15 cellular contexts compared by ENCODE assay signal in the genomic region with DNA sequence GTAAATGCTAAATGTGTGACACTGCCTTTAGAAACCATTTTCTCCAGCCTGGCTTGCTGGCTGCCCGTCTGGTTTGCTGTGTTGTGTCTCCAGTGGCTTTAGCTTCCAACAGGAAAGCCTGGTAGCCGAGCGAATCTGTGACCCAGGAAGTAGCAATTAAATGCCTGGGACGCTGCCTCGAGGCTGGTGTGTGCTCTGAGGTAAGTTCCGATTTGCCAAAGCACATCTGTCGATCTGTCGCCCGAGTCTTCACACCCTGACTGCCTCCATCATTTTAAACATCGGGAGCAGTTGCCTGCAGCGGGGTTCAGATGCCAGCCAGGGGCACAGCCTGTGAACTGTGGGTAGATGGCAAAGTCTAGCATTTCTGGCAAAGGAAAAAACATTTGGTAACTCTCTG. TPM values are rescaled to one million over a fixed set of nuclear protein-coding genes. Genes with fewer than 3 reads are reported as not detected.
DNase-seq lines count a peak whose midpoint lies in the region; ATAC-seq, FAIRE-seq and TF ChIP-seq lines count a peak whose summit lies in the region.
"Had no signal": no experiment of that assay in that cellular context is flagged by ENCODE, and none has a peak within 500 bp of the region (broad histone marks: within the 10 kb centered on the region; RNA-seq: fewer than 3 reads in every experiment).

No MANE protein-coding gene starts in this region.

- H2BK120ac ChIP-seq in IMR-90 (ENCODE audit: low read depth, low read length) (no peak overlapping the region), neuronal stem cell (ENCODE audit: low read depth, low read length) (no peak overlapping the region)

- H2AK5ac ChIP-seq in IMR-90 (ENCODE audit: low read depth, low read length) (no peak overlapping the region), neuronal stem cell (ENCODE audit: low read depth, low read length) (no peak overlapping the region)

- dilution Hi-C loops in IMR-90 (cut with HindIII; ENCODE audit: low sequenced_read_pairs, unreplicated experiment) = no loop called here

- H3K36me3 Mint-ChIP-seq in T-helper 2 cell treated with Interferon-gamma antibody and Interleukin-4, amounts not matched to agents 5 μg/mL and 100 μg/mL, for 36 hours (ENCODE audit: low read depth) = no peaks in the 10 kb centered on the region
- H3K36me3 Mint-ChIP-seq in astrocyte (ENCODE audit: low read depth, unreplicated experiment) = peaks cover 4% of the 10 kb centered on the region

- no peak overlapping the region for H3K56ac ChIP-seq in IMR-90 (ENCODE audit: extremely low read depth, insufficient read depth, low read length)

- H3K9ac ChIP-seq in IMR-90 (ENCODE audit: low read depth, low read length) (no peak overlapping the region), astrocyte (ENCODE audit: low read length) (peak overlapping the region; percentile 100), neuronal stem cell (ENCODE audit: low read depth, low read length, poor library complexity) (no peak overlapping the region)

- H3K79me1 ChIP-seq in IMR-90 (ENCODE audit: low read depth in 1 of 2, low read length in 2 of 2) = peaks cover 16 to 66% of the 10 kb centered on the region in 2 experiments; a peak in 3 of 4 replicates
- peaks cover 21% of the 10 kb centered on the region for H3K79me1 ChIP-seq in neuronal stem cell (ENCODE audit: low read depth, low read length)

- H3K4me2 ChIP-seq in IMR-90 (ENCODE audit: low read depth, low read length) (no peak overlapping the region), astrocyte (ENCODE audit: low read length) (peak overlapping the region; percentile 95), neuronal stem cell (ENCODE audit: insufficient read depth, low read length, poor library complexity, severe bottlenecking) (no peak overlapping the region)

- H3K4me3 ChIP-seq in IMR-90 (ENCODE audit: insufficient read depth, low read depth, low read length) (no peak overlapping the region), astrocyte (ENCODE audit: insufficient read depth, low read depth, low read length) (peak overlapping the region; percentile 77), neuronal stem cell (ENCODE audit: low read length in 2 of 2) (peak overlapping the region; percentile 27 to 100)

- CTCF ChIA-PET in IMR-90 (lab: Yijun Ruan, JAX) = no interaction called here

- H3K27me3 ChIP-seq in IMR-90 (ENCODE audit: control insufficient read depth, insufficient read depth, low read length) = no peaks in the 10 kb centered on the region
- no peaks in the 10 kb centered on the region for H3K27me3 ChIP-seq in astrocyte (ENCODE audit: insufficient read depth, low read length)
- no peaks in the 10 kb centered on the region for H3K27me3 ChIP-seq in neuronal stem cell (ENCODE audit: control insufficient read depth in 3 of 3, insufficient read depth in 3 of 3, low read depth in 1 of 3, low read length in 3 of 3)

- H3K4me1 ChIP-seq in IMR-90 (ENCODE audit: control insufficient read depth, insufficient read depth, low read length) = peaks cover 9% of the 10 kb centered on the region
- peaks cover 29% of the 10 kb centered on the region for H3K4me1 ChIP-seq in astrocyte (ENCODE audit: insufficient read depth, low read length)
- H3K4me1 ChIP-seq in neuronal stem cell (ENCODE audit: control insufficient read depth in 2 of 2, insufficient read depth in 1 of 2, low read depth in 1 of 2, low read length in 2 of 2) = peaks cover 11 to 21% of the 10 kb centered on the region in 2 donors

- H3K36me3 ChIP-seq in IMR-90 (ENCODE audit: control insufficient read depth, insufficient read depth, low read length) (peaks cover 10% of the 10 kb centered on the region; the same call in 1 of the 2 replicates), astrocyte (ENCODE audit: insufficient read depth, low read length) (peaks cover 3% of the 10 kb centered on the region), neuronal stem cell (replicated peaks in 1 of 2; ENCODE audit: control insufficient read depth in 2 of 2, insufficient read depth in 2 of 2, low read length in 2 of 2) (peaks cover 12 to 24% of the 10 kb centered on the region in 2 donors)

- H2BK12ac ChIP-seq in neuronal stem cell (ENCODE audit: low read length) = no peak overlapping the region

- no peaks in the 10 kb centered on the region for H3K9me3 Mint-ChIP-seq in T-helper 2 cell treated with Interferon-gamma antibody and Interleukin-4, amounts not matched to agents 5 μg/mL and 100 μg/mL, for 36 hours
- no peaks in the 10 kb centered on the region for H3K9me3 Mint-ChIP-seq in astrocyte (ENCODE audit: unreplicated experiment)

- no peak for DNase-seq in T-helper 2 cell treated with Interferon-gamma antibody and Interleukin-4, amounts not matched to agents 5 μg/mL and 100 μg/mL, for 36 hours (ENCODE audit: low spot score)
- no peak for DNase-seq in T-helper 2 cell
- DNase-seq in IMR-90 = no peak
- DNase-seq in astrocyte (ENCODE audit: low read depth) = no peak
- no peak for DNase-seq in neuronal stem cell (ENCODE audit: low spot score)
- DNase-seq in COLO668 (lab: John Stamatoyannopoulos, UW; ENCODE audit: unreplicated experiment) = no peak
- no peak for DNase-seq in NCI-H82 (lab: John Stamatoyannopoulos, UW)
- DNase-seq: activated gamma-delta T cell, head of caudate nucleus had no signal

- no peaks in the 10 kb centered on the region for H3K9me3 ChIP-seq in IMR-90 (ENCODE audit: control insufficient read depth, insufficient read depth, low read length)
- no peaks in the 10 kb centered on the region for H3K9me3 ChIP-seq in astrocyte (ENCODE audit: insufficient read depth, low read depth, low read length)
- no peaks in the 10 kb centered on the region for H3K9me3 ChIP-seq in neuronal stem cell (replicated peaks in 1 of 2; ENCODE audit: control insufficient read depth in 2 of 2, insufficient read depth in 1 of 2, low read depth in 1 of 2, low read length in 2 of 2)

- H2AFZ ChIP-seq in IMR-90 (replicated peaks; ENCODE audit: low read length, poor library complexity) (no peak overlapping the region), astrocyte (ENCODE audit: low read depth, low read length) (no peak overlapping the region), neuronal stem cell (ENCODE audit: low read length) (no peak overlapping the region)

- no peak overlapping the region for H4K5ac ChIP-seq in IMR-90 (ENCODE audit: low read depth, low read length)

- TF ChIP-seq CTCF in IMR-90 (conservative IDR thresholded peaks at IDR 0.05; ENCODE audit: low read depth, low read length) (no peak), astrocyte (IDR thresholded peaks at IDR 0.05; ENCODE audit: insufficient read depth, low read depth, low read length) (no peak)

- H3K4me1 Mint-ChIP-seq in T-helper 2 cell treated with Interferon-gamma antibody and Interleukin-4, amounts not matched to agents 5 μg/mL and 100 μg/mL, for 36 hours (ENCODE audit: low read depth) = peaks cover 23% of the 10 kb centered on the region
- peaks cover 14% of the 10 kb centered on the region for H3K4me1 Mint-ChIP-seq in astrocyte (ENCODE audit: low read depth, unreplicated experiment)

- intact Hi-C loops in IMR-90 (cut with micrococcal nuclease) = no loop called here

- peak overlapping the region; percentile 85 for H3K4me3 Mint-ChIP-seq in T-helper 2 cell treated with Interferon-gamma antibody and Interleukin-4, amounts not matched to agents 5 μg/mL and 100 μg/mL, for 36 hours
- H3K4me3 Mint-ChIP-seq in astrocyte (ENCODE audit: unreplicated experiment) = peak overlapping the region; percentile 92

- no peak overlapping the region for H2BK5ac ChIP-seq in IMR-90 (ENCODE audit: low read depth, low read length, poor library complexity, severe bottlenecking)
- no peak overlapping the region for H2BK5ac ChIP-seq in neuronal stem cell (ENCODE audit: low read length)

- H3K9me1 ChIP-seq in IMR-90 (ENCODE audit: insufficient read depth, low read length) = peaks cover 11% of the 10 kb centered on the region; the same call in 1 of the 2 replicates

- H3K23ac ChIP-seq in IMR-90 (ENCODE audit: low read depth, low read length) (no peak overlapping the region), neuronal stem cell (ENCODE audit: low read depth, low read length, poor library complexity) (no peak overlapping the region)

- H4K20me1 ChIP-seq in IMR-90 (ENCODE audit: insufficient read depth, low read length) = peaks cover 45% of the 10 kb centered on the region
- peaks cover 76% of the 10 kb centered on the region for H4K20me1 ChIP-seq in astrocyte (ENCODE audit: insufficient read depth, low read length)

- H3K14ac ChIP-seq in IMR-90 (replicated peaks; ENCODE audit: low read depth, low read length) = no peak overlapping the region
- no peak overlapping the region for H3K14ac ChIP-seq in neuronal stem cell (ENCODE audit: low read length)

- H2BK20ac ChIP-seq in IMR-90 (ENCODE audit: low read depth, low read length) = no peak overlapping the region

- no peaks in the 10 kb centered on the region for H3K27me3 Mint-ChIP-seq in T-helper 2 cell treated with Interferon-gamma antibody and Interleukin-4, amounts not matched to agents 5 μg/mL and 100 μg/mL, for 36 hours (ENCODE audit: low read depth)
- H3K27me3 Mint-ChIP-seq in astrocyte (ENCODE audit: low read depth, unreplicated experiment) = no peaks in the 10 kb centered on the region

- POLR2A ChIA-PET in IMR-90 (lab: Charles Lee; ENCODE audit: unreplicated experiment) = no interaction called here

- peak overlapping the region; percentile 91 for H3K27ac Mint-ChIP-seq in T-helper 2 cell treated with Interferon-gamma antibody and Interleukin-4, amounts not matched to agents 5 μg/mL and 100 μg/mL, for 36 hours
- H3K27ac Mint-ChIP-seq in astrocyte (ENCODE audit: unreplicated experiment) = peak overlapping the region; percentile 18

- in situ Hi-C loops in IMR-90 (cut with MboI; ENCODE audit: low sequenced_read_pairs) = no loop called here

- no peak for ATAC-seq in IMR-90 (ENCODE audit: low read depth)
- no peak for ATAC-seq in GM18873 (IDR thresholded peaks at IDR 0.05; ENCODE audit: low FRiP score, unreplicated experiment)

- no peak for TF ChIP-seq POLR2A in IMR-90 (IDR thresholded peaks at IDR 0.05; ENCODE audit: low read depth, low read length)

- H2BK15ac ChIP-seq in IMR-90 (ENCODE audit: low read depth, low read length) (no peak overlapping the region), neuronal stem cell (ENCODE audit: low read length) (no peak overlapping the region)

- FAIRE-seq in astrocyte (lab: Jason Lieb, UNC) = no peak
- FAIRE-seq: A204.1, RCC 7860, TTC549 had no signal

- H3K18ac ChIP-seq in IMR-90 (ENCODE audit: low read depth, low read length) = no peak overlapping the region
- H3K18ac ChIP-seq in neuronal stem cell (ENCODE audit: low read length) = no peak overlapping the region

- H3K27ac ChIP-seq in IMR-90 (ENCODE audit: insufficient read depth, low read length) (no peak overlapping the region), astrocyte (ENCODE audit: low read depth, low read length) (no peak overlapping the region), neuronal stem cell (replicated peaks; ENCODE audit: low read length) (no peak overlapping the region)

- H2AK9ac ChIP-seq in IMR-90 (replicated peaks; ENCODE audit: low read depth, low read length, poor library complexity) = peak overlapping the region; percentile 8

- TF ChIP-seq RAD21 in IMR-90 (IDR thresholded peaks at IDR 0.05; ENCODE audit: low read length) = no peak

- no peak overlapping the region for H3K4ac ChIP-seq in IMR-90 (ENCODE audit: low read depth, low read length)
- H3K4ac ChIP-seq in neuronal stem cell (ENCODE audit: low read length) = no peak overlapping the region

- H3K79me2 ChIP-seq in astrocyte (ENCODE audit: insufficient read depth, low read length) = peaks cover 45% of the 10 kb centered on the region

- H4K91ac ChIP-seq in IMR-90 (ENCODE audit: insufficient read depth, low read depth, low read length) (no peak overlapping the region), neuronal stem cell (ENCODE audit: low read depth, low read length, poor library complexity) (no peak overlapping the region)

- BruUV-seq in IMR-90 (replicated peaks; lab: Mats Ljungman, UMichigan) = TSS peak; percentile 39

- H4K8ac ChIP-seq in IMR-90 (ENCODE audit: low read depth in 2 of 2, low read length in 2 of 2) (no peak overlapping the region), neuronal stem cell (ENCODE audit: low read depth, low read length) (no peak overlapping the region)

- WGBS in IMR-90 (ENCODE audit: extremely low coverage in 2 of 2, insufficient read length in 1 of 2), 2 experiments = 100% methylated on average over 2 of the region's 11 CpGs; no CpG with 5 or more reads in 1 of the 2 experiments
- WGBS in neuronal stem cell (ENCODE audit: extremely low coverage in 2 of 2, insufficient read length in 2 of 2, insufficient replicate concordance in 1 of 2), 2 donors = no CpG with 5 or more reads among the region's 11 CpGs

RNA-seq across cellular contexts. Expression of gene MIB2, which starts 2.2 kb away (rescaled TPM):
- total RNA-seq in IMR-90 (2012; rRNA removed) (17.2 and 18.1 TPM in 2 replicates), astrocyte (73.6 and 80.1 TPM in 2 replicates)
- polyA plus RNA-seq in IMR-90 (2012; rRNA removed) = 47.8 and 58.0 TPM in 2 replicates
- polyA plus RNA-seq in IMR-90 (2012; cell fraction: cytosol; rRNA removed) = 32.4 and 47.2 TPM in 2 replicates
- 393 and 1,256 TPM in 2 replicates for polyA plus RNA-seq in IMR-90 (2012; cell fraction: nucleus; rRNA removed; ENCODE audit: low replicate concordance)
- polyA plus RNA-seq in neuronal stem cell (2013, experiment 1 of 2) = 60.6 TPM
- polyA plus RNA-seq in neuronal stem cell (2013, experiment 2 of 2) = 58.5 TPM

RNA-seq across cellular contexts. Expression of gene MMP23B, which starts 14.5 kb away (rescaled TPM):
- total RNA-seq in IMR-90 (2012; rRNA removed) (1.1 and 1.4 TPM in 2 replicates), astrocyte (40.1 and 40.7 TPM in 2 replicates)
- polyA plus RNA-seq in IMR-90 (2012; rRNA removed) = 5.4 and 9.1 TPM in 2 replicates
- polyA plus RNA-seq in IMR-90 (2012; cell fraction: cytosol; rRNA removed) = 9.6 and 14.4 TPM in 2 replicates
- polyA plus RNA-seq in IMR-90 (2012; cell fraction: nucleus; rRNA removed; ENCODE audit: low replicate concordance) = 23.7 and 54.5 TPM in 2 replicates
- 11.0 TPM for polyA plus RNA-seq in neuronal stem cell (2013, experiment 1 of 2)
- 10.6 TPM for polyA plus RNA-seq in neuronal stem cell (2013, experiment 2 of 2)
- total RNA-seq: dermis microvascular lymphatic vessel endothelial cell, M059J had no signal

RNA-seq across cellular contexts. Expression of gene FNDC10, which starts 17.6 kb away (rescaled TPM):
- total RNA-seq in IMR-90 (2012; rRNA removed) (0.28 and 0.36 TPM in 2 replicates), astrocyte (7.4 and 8.7 TPM in 2 replicates)
- 5.8 and 7.6 TPM in 2 replicates for polyA plus RNA-seq in IMR-90 (2012; rRNA removed)
- polyA plus RNA-seq in IMR-90 (2012; cell fraction: cytosol; rRNA removed) = 6.7 and 13.9 TPM in 2 replicates
- polyA plus RNA-seq in IMR-90 (2012; cell fraction: nucleus; rRNA removed; ENCODE audit: low replicate concordance) = 1.9 and 5.3 TPM in 2 replicates
- polyA plus RNA-seq in neuronal stem cell (2013, experiment 1 of 2) = 12.4 TPM
- polyA plus RNA-seq in neuronal stem cell (2013, experiment 2 of 2) = 11.8 TPM

RNA-seq across cellular contexts. Expression of gene CDK11B, which starts 41.3 kb away (rescaled TPM):
- total RNA-seq in IMR-90 (2012; rRNA removed) = 8.2 and 8.9 TPM in 2 replicates
- polyA plus RNA-seq in IMR-90 (2012; rRNA removed) = 16.3 and 19.1 TPM in 2 replicates
- 7.1 and 9.1 TPM in 2 replicates for polyA plus RNA-seq in IMR-90 (2012; cell fraction: cytosol; rRNA removed)
- 19.2 and 19.6 TPM in 2 replicates for polyA plus RNA-seq in IMR-90 (2012; cell fraction: nucleus; rRNA removed; ENCODE audit: low replicate concordance)
- total RNA-seq in astrocyte = 21.1 and 23.4 TPM in 2 replicates
- 40.1 TPM for polyA plus RNA-seq in neuronal stem cell (2013, experiment 1 of 2)
- polyA plus RNA-seq in neuronal stem cell (2013, experiment 2 of 2) = 41.3 TPM

RNA-seq across cellular contexts. Expression of gene SSU72, which starts 42.9 kb away (rescaled TPM):
- total RNA-seq in IMR-90 (2012; rRNA removed) = 33.7 and 43.3 TPM in 2 replicates
- polyA plus RNA-seq in IMR-90 (2012; rRNA removed) = 88.4 and 94.0 TPM in 2 replicates
- 64.1 and 72.5 TPM in 2 replicates for polyA plus RNA-seq in IMR-90 (2012; cell fraction: cytosol; rRNA removed)
- polyA plus RNA-seq in IMR-90 (2012; cell fraction: nucleus; rRNA removed; ENCODE audit: low replicate concordance) = 50.5 and 89.0 TPM in 2 replicates
- 143 and 145 TPM in 2 replicates for total RNA-seq in astrocyte
- 147 TPM for polyA plus RNA-seq in neuronal stem cell (2013, experiment 1 of 2)
- 144 TPM for polyA plus RNA-seq in neuronal stem cell (2013, experiment 2 of 2)

Comparison
In these comparisons a context has a peak if more than half of its experiments do, and no peak if none do; other contexts are left out.
1. RNA of gene MMP23B, which starts 14.5 kb away (total RNA-seq): 40.1 to 40.7 TPM in astrocyte; 1.1 to 1.4 TPM in IMR-90; every median in the first group is over 10 times any median in the second.